ENCODE assay signal across 34 cellular contexts in genomic region chr14:34970665-34971064, GRCh38. TPM values are rescaled to one million over a fixed set of nuclear protein-coding genes. Genes with fewer than 3 reads are reported as not detected.
DNase-seq lines count a peak whose midpoint lies in the region; ATAC-seq, FAIRE-seq and TF ChIP-seq lines count a peak whose summit lies in the region.
"Had no signal": no experiment of that assay in that cellular context is flagged by ENCODE, and none has a peak within 500 bp of the region (broad histone marks: within the 10 kb centered on the region; RNA-seq: fewer than 3 reads in every experiment).

No MANE protein-coding gene starts in this region.

- no peak overlapping the region for H3K4me3 ChIP-seq in HepG2 (replicated peaks in 1 of 3; ENCODE audit: insufficient read depth in 1 of 3, low read depth in 2 of 3, low read length in 3 of 3)
- no peak overlapping the region for H3K4me3 ChIP-seq in right lobe of liver
- no peak overlapping the region for H3K4me3 ChIP-seq in HEK293 (ENCODE audit: low read depth, low read length)
- H3K4me3 ChIP-seq in IMR-90 (ENCODE audit: insufficient read depth, low read depth, low read length), result no peak overlapping the region
- no peak overlapping the region for H3K4me3 ChIP-seq in K562
- H3K4me3 ChIP-seq: A549; BLaER1; BLaER1 treated with 17β-estradiol and CSF1 and Interleukin-3, amounts not matched to agents 10 nM and 100 nM had no signal

- no peak overlapping the region for H2BK5ac ChIP-seq in IMR-90 (ENCODE audit: low read depth, low read length, poor library complexity, severe bottlenecking)

- intact Hi-C loops in HepG2 (cut with micrococcal nuclease; ENCODE audit: unreplicated experiment), result no loop called here
- intact Hi-C loops in right lobe of liver (cut with DNase I), result no loop called here
- intact Hi-C loops in IMR-90 (cut with micrococcal nuclease), result no loop called here
- intact Hi-C loops in K562 (cut with micrococcal nuclease), result no loop called here

- H3K4ac ChIP-seq in IMR-90 (ENCODE audit: low read depth, low read length), result peak overlapping the region; percentile 36; the same call in 1 of the 2 replicates

- H3K9me3 ChIP-seq in HepG2 (ENCODE audit: low read length), result no peaks in the 10 kb centered on the region
- no peaks in the 10 kb centered on the region for H3K9me3 ChIP-seq in right lobe of liver
- H3K9me3 ChIP-seq in HEK293 (ENCODE audit: control insufficient read depth, insufficient read depth, low read depth, low read length), result no peaks in the 10 kb centered on the region
- H3K9me3 ChIP-seq in IMR-90 (ENCODE audit: control insufficient read depth, insufficient read depth, low read length), result no peaks in the 10 kb centered on the region
- no peaks in the 10 kb centered on the region for H3K9me3 ChIP-seq in K562 (replicated peaks; ENCODE audit: control insufficient read depth, insufficient read depth, low read depth, low read length)
- H3K9me3 ChIP-seq: A549; BE2C; BLaER1; BLaER1 treated with 17β-estradiol and CSF1 and Interleukin-3, amounts not matched to agents 10 nM and 100 nM; Caco-2 had no signal

- no peak overlapping the region for H2AK9ac ChIP-seq in IMR-90 (replicated peaks; ENCODE audit: low read depth, low read length, poor library complexity)

- H3K9ac ChIP-seq in HepG2 (ENCODE audit: insufficient read depth, low read depth, low read length), result no peak overlapping the region
- no peak overlapping the region for H3K9ac ChIP-seq in IMR-90 (ENCODE audit: low read depth, low read length)
- H3K9ac ChIP-seq in K562 (ENCODE audit: insufficient read depth in 1 of 2, low read depth in 2 of 2, low read length in 2 of 2), result no peak overlapping the region
- H3K9ac ChIP-seq: BLaER1; BLaER1 treated with 17β-estradiol and CSF1 and Interleukin-3, amounts not matched to agents 10 nM and 100 nM had no signal

- no peak overlapping the region for H4K91ac ChIP-seq in IMR-90 (ENCODE audit: insufficient read depth, low read depth, low read length)

- TF ChIP-seq EP300 in HepG2 (IDR thresholded peaks at IDR 0.05; ENCODE audit: low read depth in 2 of 2, low read length in 2 of 2) (no peak), HepG2 (CRISPR knock-in tag; IDR thresholded peaks at IDR 0.05; ENCODE audit: borderline replicate concordance) (no peak), K562 (IDR thresholded peaks at IDR 0.05; ENCODE audit: low read length) (no peak)

- dilution Hi-C loops in IMR-90 (cut with HindIII; ENCODE audit: low sequenced_read_pairs, unreplicated experiment), result no loop called here

- TF ChIP-seq RAD21 in HepG2 (CRISPR knock-in tag; IDR thresholded peaks at IDR 0.05) (no peak), IMR-90 (IDR thresholded peaks at IDR 0.05; ENCODE audit: low read length) (no peak), K562 (CRISPR knock-in tag; conservative IDR thresholded peaks at IDR 0.05 in 1 of 2, IDR thresholded peaks at IDR 0.05 in 1 of 2) (no peak)

- ATAC-seq in HepG2 (no peak), right lobe of liver (no peak), IMR-90 (ENCODE audit: low read depth) (no peak), K562 (no peak), GM18909 (IDR thresholded peaks at IDR 0.05; ENCODE audit: poor library complexity, unreplicated experiment) (no peak)
- ATAC-seq: A549; CD8-positive, alpha-beta T cell had no signal

- H2AFZ ChIP-seq in HepG2 (ENCODE audit: low read length), result no peak overlapping the region
- H2AFZ ChIP-seq in IMR-90 (replicated peaks; ENCODE audit: low read length, poor library complexity), result no peak overlapping the region
- no peak overlapping the region for H2AFZ ChIP-seq in K562 (ENCODE audit: low read depth, low read length)

- H3K79me2 ChIP-seq in HepG2 (ENCODE audit: insufficient read depth, low read length) (peaks cover 54% of the 10 kb centered on the region), K562 (ENCODE audit: control insufficient read depth, insufficient read depth, low read length) (no peaks in the 10 kb centered on the region; the same call in 2 of the 3 replicates)

- no peak overlapping the region for H2BK120ac ChIP-seq in IMR-90 (ENCODE audit: low read depth, low read length)

- in situ Hi-C loops in HepG2 (cut with HindIII; ENCODE audit: extremely low pct_ligation_motif_present, low pct_unique_long_range_greater_than_20kb), result no loop called here
- in situ Hi-C loops in IMR-90 (cut with MboI; ENCODE audit: low sequenced_read_pairs), result no loop called here
- in situ Hi-C loops in K562 (cut with MboI), result no loop called here

- no peak overlapping the region for H4K5ac ChIP-seq in IMR-90 (ENCODE audit: low read depth, low read length)

- BruUV-seq in HepG2 (replicated peaks; lab: Mats Ljungman, UMichigan), result no TSS peak
- no TSS peak for BruUV-seq in IMR-90 (replicated peaks; lab: Mats Ljungman, UMichigan)
- BruUV-seq in K562 (replicated peaks; lab: Mats Ljungman, UMichigan), result no TSS peak

- H3K27ac ChIP-seq in HepG2 (ENCODE audit: extremely low read length, insufficient read depth, low read length), result no peak overlapping the region
- H3K27ac ChIP-seq in right lobe of liver, result no peak overlapping the region
- no peak overlapping the region for H3K27ac ChIP-seq in HEK293 (ENCODE audit: extremely low read depth, low read depth, low read length)
- H3K27ac ChIP-seq in IMR-90 (ENCODE audit: insufficient read depth, low read length), result no peak overlapping the region
- H3K27ac ChIP-seq in K562 (ENCODE audit: extremely low read depth, low read depth, low read length), result no peak overlapping the region
- H3K27ac ChIP-seq: 22Rv1; A549; BLaER1; BLaER1 treated with 17β-estradiol and CSF1 and Interleukin-3, amounts not matched to agents 10 nM and 100 nM; C4-2B had no signal

- H3K23ac ChIP-seq in IMR-90 (ENCODE audit: low read depth, low read length), result no peak overlapping the region

- FAIRE-seq in HepG2 (lab: Jason Lieb, UNC) (no peak), K562 (lab: Jason Lieb, UNC) (no peak)
- FAIRE-seq: A204.1, A549, D721Med had no signal

- H3K4me2 ChIP-seq in HepG2 (ENCODE audit: low read depth, low read length) (no peak overlapping the region), IMR-90 (ENCODE audit: low read depth, low read length) (no peak overlapping the region), K562 (ENCODE audit: insufficient read depth, low read length) (no peak overlapping the region)
- H3K4me2 ChIP-seq: A549; BLaER1; BLaER1 treated with 17β-estradiol and CSF1 and Interleukin-3, amounts not matched to agents 10 nM and 100 nM had no signal

- H2AK5ac ChIP-seq in IMR-90 (ENCODE audit: low read depth, low read length), result no peak overlapping the region

- peaks cover 13 to 35% of the 10 kb centered on the region in 2 experiments for H3K79me1 ChIP-seq in IMR-90 (ENCODE audit: low read depth in 1 of 2, low read length in 2 of 2)

- no peak for DNase-seq in HepG2 (ENCODE audit: low spot score)
- DNase-seq in right lobe of liver, result no peak
- no peak for DNase-seq in IMR-90
- DNase-seq in K562 (ENCODE audit: extremely low read depth in 1 of 4, low spot score in 3 of 4), result no peak
- no peak for DNase-seq in EL
- no peak for DNase-seq in epidermal melanocyte (ENCODE audit: insufficient read length, low spot score)
- DNase-seq: 8988T; ACHN; AML-193; BE2C; C1 segment of cervical spinal cord; Caco-2; Calu3; CD4-positive, alpha-beta memory T cell; CD4-positive, alpha-beta T cell; CD4-positive, CD25-positive, alpha-beta regulatory T cell; CD8-positive, alpha-beta memory T cell; CD8-positive, alpha-beta T cell; COR-L47; DMS 273 treated with DMSO at 0.1 percent for 48 hours; DMS153; DMS53; DMS79; DMS79 treated with DMSO at 0.1 percent for 48 hours; DND-41 had no signal

- TF ChIP-seq CTCF in HepG2 (CRISPR knock-in tag; IDR thresholded peaks at IDR 0.05) (no peak), right lobe of liver (IDR thresholded peaks at IDR 0.05) (no peak), HEK293 (tag by site-specific recombination; IDR thresholded peaks at IDR 0.05) (no peak), IMR-90 (conservative IDR thresholded peaks at IDR 0.05; ENCODE audit: low read depth, low read length) (no peak), K562 (IDR thresholded peaks at IDR 0.05 in 2 of 3, conservative IDR thresholded peaks at IDR 0.05 in 1 of 3; ENCODE audit: insufficient read depth in 2 of 3, low read depth in 1 of 3, low read length in 3 of 3) (no peak)

- no peak overlapping the region for H2BK15ac ChIP-seq in IMR-90 (ENCODE audit: low read depth, low read length)

- H3K36me3 ChIP-seq in HepG2 (replicated peaks in 1 of 2; ENCODE audit: control insufficient read depth in 1 of 2, insufficient read depth in 2 of 2, low read length in 2 of 2) (peaks cover 17 to 57% of the 10 kb centered on the region in 2 experiments), right lobe of liver (peaks cover 0 to 17% (median 0%) of the 10 kb centered on the region in 4 donors), HEK293 (ENCODE audit: control insufficient read depth in 2 of 2, insufficient read depth in 1 of 2, low read length in 2 of 2) (peaks cover 4 to 25% of the 10 kb centered on the region in 2 experiments; a peak in 2 of 3 replicates), IMR-90 (ENCODE audit: control insufficient read depth, insufficient read depth, low read length) (peaks cover 2% of the 10 kb centered on the region), K562 (ENCODE audit: control insufficient read depth, insufficient read depth, low read length) (peaks cover 13% of the 10 kb centered on the region; the same call in 2 of the 3 replicates)

- WGBS in HepG2 (ENCODE audit: low lambda C conversion rate), result 95% methylated on average over 1 of the region's 1 CpG
- WGBS in right lobe of liver (ENCODE audit: insufficient coverage, low coverage, low lambda C conversion rate, missing lambda C conversion rate), result 88% methylated on average over 1 of the region's 1 CpG
- WGBS in IMR-90 (ENCODE audit: extremely low coverage in 2 of 2, insufficient read length in 1 of 2), 2 experiments, result no CpG with 5 or more reads among the region's 1 CpG
- 100% methylated on average over 1 of the region's 1 CpG for WGBS in K562 (ENCODE audit: insufficient coverage, low coverage, missing lambda C conversion rate)

- CTCF ChIA-PET in HepG2 (lab: Yijun Ruan, JAX; ENCODE audit: low intra/inter-chr PET ratio, low total read pairs), result no interaction called here
- CTCF ChIA-PET in HEK293 (lab: Yijun Ruan, JAX), result no interaction called here
- CTCF ChIA-PET in IMR-90 (lab: Yijun Ruan, JAX), result interaction anchor here (1.6 kb wide), 1 partner anchor 10 kb away, joined by 4 read pairs; no protein-coding TSS in a partner anchor
- CTCF ChIA-PET in K562 (lab: Yijun Ruan, JAX; ENCODE audit: low intra/inter-chr PET ratio), result no interaction called here

- H2BK20ac ChIP-seq in IMR-90 (ENCODE audit: low read depth, low read length), result no peak overlapping the region

- H3K9me1 ChIP-seq in IMR-90 (ENCODE audit: insufficient read depth, low read length) (peaks cover 11% of the 10 kb centered on the region), K562 (ENCODE audit: control insufficient read depth, insufficient read depth, low read length) (no peaks in the 10 kb centered on the region)

- no peak overlapping the region for H3K18ac ChIP-seq in IMR-90 (ENCODE audit: low read depth, low read length)

- H3K14ac ChIP-seq in IMR-90 (replicated peaks; ENCODE audit: low read depth, low read length), result no peak overlapping the region

- TF ChIP-seq POLR2A in HepG2 (IDR thresholded peaks at IDR 0.05; ENCODE audit: insufficient read depth in 1 of 2, low read depth in 2 of 2, low read length in 2 of 2), result no peak
- no peak for TF ChIP-seq POLR2A in right lobe of liver (IDR thresholded peaks at IDR 0.05)
- TF ChIP-seq POLR2A in IMR-90 (IDR thresholded peaks at IDR 0.05; ENCODE audit: low read depth, low read length), result no peak
- no peak for TF ChIP-seq POLR2A in K562 (conservative IDR thresholded peaks at IDR 0.05)

- H4K20me1 ChIP-seq in HepG2 (ENCODE audit: insufficient read depth, low read length), result peaks cover 7% of the 10 kb centered on the region; the same call in 1 of the 2 replicates
- H4K20me1 ChIP-seq in IMR-90 (ENCODE audit: insufficient read depth, low read length), result peaks cover 3% of the 10 kb centered on the region; the same call in 1 of the 2 replicates
- H4K20me1 ChIP-seq in K562 (replicated peaks; ENCODE audit: control insufficient read depth, insufficient read depth, low read length), result no peaks in the 10 kb centered on the region; the same call in 1 of the 2 replicates
- H4K20me1 ChIP-seq: BLaER1 had no signal

- H3K4me1 ChIP-seq in HepG2 (ENCODE audit: insufficient read depth, low read length) (no peaks in the 10 kb centered on the region), right lobe of liver (no peaks in the 10 kb centered on the region), HEK293 (ENCODE audit: control insufficient read depth, insufficient read depth, low read length) (no peaks in the 10 kb centered on the region), IMR-90 (ENCODE audit: control insufficient read depth, insufficient read depth, low read length) (peaks cover 8% of the 10 kb centered on the region), K562 (replicated peaks in 1 of 2; ENCODE audit: control insufficient read depth in 2 of 2, insufficient read depth in 2 of 2, low read length in 2 of 2) (peaks cover 0 to 6% of the 10 kb centered on the region in 2 experiments; a peak in 2 of 5 replicates)
- H3K4me1 ChIP-seq: A549, BE2C, Caco-2 had no signal

- H4K8ac ChIP-seq in IMR-90 (ENCODE audit: low read depth in 2 of 2, low read length in 2 of 2), result no peak overlapping the region

- no peaks in the 10 kb centered on the region for H3K27me3 ChIP-seq in HepG2 (ENCODE audit: control insufficient read depth in 1 of 2, insufficient read depth in 2 of 2, low read length in 2 of 2)
- H3K27me3 ChIP-seq in right lobe of liver, result no peaks in the 10 kb centered on the region
- H3K27me3 ChIP-seq in IMR-90 (ENCODE audit: control insufficient read depth, insufficient read depth, low read length), result no peaks in the 10 kb centered on the region
- H3K27me3 ChIP-seq in K562 (ENCODE audit: control insufficient read depth in 2 of 2, insufficient read depth in 2 of 2, low read length in 2 of 2), result no peaks in the 10 kb centered on the region
- H3K27me3 ChIP-seq: BE2C; BLaER1; BLaER1 treated with 17β-estradiol and CSF1 and Interleukin-3, amounts not matched to agents 10 nM and 100 nM had no signal

- POLR2A ChIA-PET in HepG2 (lab: Yijun Ruan, JAX) (interaction anchor here (0.7 to 3.2 kb wide), 2 partner anchors 9 to 11 kb away, joined by 3 to 30 read pairs; partner anchors contain the start of gene SRP54), HEK293 (lab: Yijun Ruan, JAX) (no interaction called here), IMR-90 (lab: Charles Lee; ENCODE audit: unreplicated experiment) (no interaction called here), K562 (lab: Yijun Ruan, JAX) (interaction anchor here (1.4 kb wide), 1 partner anchor 10 kb away, joined by 4 read pairs; no protein-coding TSS in a partner anchor)

- H3K56ac ChIP-seq in IMR-90 (ENCODE audit: extremely low read depth, insufficient read depth, low read length), result no peak overlapping the region

RNA-seq across cellular contexts. Expression of gene SRP54, which starts 12.1 kb away (rescaled TPM):
- 207 and 297 TPM in 2 replicates for total RNA-seq in HepG2 (2016; rRNA removed; fragmentation: Illumina TruSeq; extraction: Trizol)
- 26.1 and 28.6 TPM in 2 replicates for total RNA-seq in HepG2 (2016; cell fraction: cytosol; rRNA removed; fragmentation: Illumina TruSeq; extraction: Trizol; ENCODE audit: low read depth)
- total RNA-seq in HepG2 (2016; cell fraction: insoluble cytoplasmic fraction; rRNA removed; fragmentation: Illumina TruSeq; extraction: Trizol), result 210 and 295 TPM in 2 replicates
- 41.2 and 50.0 TPM in 2 replicates for total RNA-seq in HepG2 (2016; cell fraction: membrane; rRNA removed; fragmentation: Illumina TruSeq; extraction: Trizol)
- total RNA-seq in HepG2 (2016; cell fraction: nucleus; rRNA removed; fragmentation: Illumina TruSeq; extraction: Trizol), result 128 and 142 TPM in 2 replicates
- polyA plus RNA-seq in HepG2 (2011; rRNA removed), result 36.0 and 42.2 TPM in 2 replicates
- polyA plus RNA-seq in HepG2 (2011; cell fraction: cytosol; rRNA removed), result 45.2 and 47.0 TPM in 2 replicates
- polyA plus RNA-seq in HepG2 (2011; cell fraction: nucleus; rRNA removed), result 62.5 and 64.9 TPM in 2 replicates
- polyA plus RNA-seq in HepG2 (2012), result 101 and 113 TPM in 2 replicates
- polyA plus RNA-seq in HepG2 (2016; cell fraction: cytosol; fragmentation: Illumina TruSeq; extraction: Trizol; ENCODE audit: low read depth), result 7.5 and 9.1 TPM in 2 replicates
- polyA plus RNA-seq in HepG2 (2016; cell fraction: insoluble cytoplasmic fraction; fragmentation: Illumina TruSeq; extraction: Trizol; ENCODE audit: low read depth), result 244 and 260 TPM in 2 replicates
- polyA plus RNA-seq in HepG2 (2016; cell fraction: membrane; fragmentation: Illumina TruSeq; extraction: Trizol; ENCODE audit: low read depth), result 15.4 and 17.7 TPM in 2 replicates
- polyA plus RNA-seq in HepG2 (2016; cell fraction: nucleus; fragmentation: Illumina TruSeq; extraction: Trizol; ENCODE audit: insufficient read depth, low read depth), result 152 and 167 TPM in 2 replicates
- 25.4 and 57.6 TPM in 2 replicates for polyA minus RNA-seq in HepG2 (2011; rRNA and poly(A)+ RNA removed; ENCODE audit: low replicate concordance)
- 60.0 and 62.4 TPM in 2 replicates for polyA minus RNA-seq in HepG2 (2011; cell fraction: cytosol; rRNA and poly(A)+ RNA removed)
- polyA minus RNA-seq in HepG2 (2011; cell fraction: nucleus; rRNA and poly(A)+ RNA removed), result 159 TPM in 2 replicates
- total RNA-seq in right lobe of liver, result 10 to 100 TPM; 35.1 to 46.7 (median 41.0) TPM
- total RNA-seq in IMR-90 (2012; rRNA removed), result 63.3 and 109 TPM in 2 replicates
- polyA plus RNA-seq in IMR-90 (2012; rRNA removed), result 39.6 and 56.2 TPM in 2 replicates
- polyA plus RNA-seq in IMR-90 (2012; cell fraction: cytosol; rRNA removed), result 7.7 and 16.2 TPM in 2 replicates
- polyA plus RNA-seq in IMR-90 (2012; cell fraction: nucleus; rRNA removed; ENCODE audit: low replicate concordance), result 13.2 and 38.2 TPM in 2 replicates
- total RNA-seq in K562 (2011; cell fraction: chromatin; rRNA removed; ENCODE audit: low replicate concordance), result 46.3 and 124 TPM in 2 replicates
- total RNA-seq in K562 (2011; cell fraction: nucleolus; rRNA removed), result 27.2 and 30.0 TPM in 2 replicates
- total RNA-seq in K562 (2011; cell fraction: nucleoplasm; rRNA removed), result 47.2 and 66.9 TPM in 2 replicates
- 46.7 and 51.7 TPM in 2 replicates for total RNA-seq in K562 (2014; rRNA removed)
- 68.2 and 74.5 TPM in 2 replicates for total RNA-seq in K562 (2014; rRNA removed; fragmentation: Illumina TruSeq; extraction: Trizol)
- 59.3 and 62.5 TPM in 2 replicates for total RNA-seq in K562 (2015; rRNA removed; fragmentation: Illumina TruSeq; extraction: Trizol)
- total RNA-seq in K562 (2021), result 38.7 and 41.6 TPM in 2 replicates
- 28.6 and 31.1 TPM in 2 replicates for polyA plus RNA-seq in K562 (2011; rRNA removed)
- polyA plus RNA-seq in K562 (2011; cell fraction: cytosol; rRNA removed), result 19.4 and 27.7 TPM in 2 replicates
- polyA plus RNA-seq in K562 (2011; cell fraction: nucleus; rRNA removed), result 16.9 and 28.6 TPM in 2 replicates
- polyA plus RNA-seq in K562 (2012), result 42.6 and 46.5 TPM in 2 replicates
- 64.7 and 69.8 TPM in 2 replicates for polyA plus RNA-seq in K562 (2014; fragmentation: Illumina TruSeq; extraction: Trizol)
- 10 to 100 TPM; 44.1 to 64.5 TPM for polyA plus RNA-seq in K562 (2014; fragmentation: Nextera tagmentation; extraction: Ambion mirVana)
- 51.5 and 51.9 TPM in 2 replicates for polyA plus RNA-seq in K562 (2014; rRNA removed)
- 40.3 and 44.1 TPM in 2 replicates for polyA minus RNA-seq in K562 (2011; rRNA and poly(A)+ RNA removed)
- 14.9 and 19.2 TPM in 2 replicates for polyA minus RNA-seq in K562 (2011; cell fraction: cytosol; rRNA and poly(A)+ RNA removed)
- 18.0 and 44.5 TPM in 2 replicates for polyA minus RNA-seq in K562 (2011; cell fraction: nucleus; rRNA and poly(A)+ RNA removed)

Comparison
In these comparisons a context has a peak if more than half of its experiments do, and no peak if none do; other contexts are left out.
1. POLR2A ChIA-PET loops: an anchor here in HepG2 (0.7 to 3.2 kb wide) and K562 (1.4 kb wide); none called in HEK293 and IMR-90.
2. Of the 241 proteins assayed by ChIP-seq in both HepG2 and K562: peak only in HepG2: none; only in K562: none; in both: ZNF121; in neither: 240.